Comparison of ENCODE assay signal across 10 cellular contexts in genomic region chr1:143735764-143736461, GRCh38.
A peak's percentile ranks its signal among the peaks of the same experiment; 100 is the strongest.
DNase-seq lines count a peak whose midpoint lies in the region; ATAC-seq, FAIRE-seq and TF ChIP-seq lines count a peak whose summit lies in the region.
"Had no signal": no experiment of that assay in that cellular context is flagged by ENCODE, and none has a peak within 500 bp of the region (broad histone marks: within the 10 kb centered on the region; RNA-seq: fewer than 3 reads in every experiment).

No MANE protein-coding gene starts in this region.

- H3K4me1 ChIP-seq in HUES48 (ENCODE audit: control insufficient read depth, insufficient read depth, low read length) (peaks cover 6% of the 10 kb centered on the region), ovary (ENCODE audit: insufficient read depth) (no peaks in the 10 kb centered on the region)
- H3K4me1 ChIP-seq: adrenal gland had no signal

- TF ChIP-seq CTCF in bronchial epithelial cell (IDR thresholded peaks at IDR 0.05; ENCODE audit: insufficient read depth, low read length, severe bottlenecking) (no peak), ovary (IDR thresholded peaks at IDR 0.05) (no peak)

- H3K27me3 ChIP-seq in HUES48 (ENCODE audit: control insufficient read depth, insufficient read depth, low read length) (no peaks in the 10 kb centered on the region; the same call in 1 of the 2 replicates), bronchial epithelial cell (ENCODE audit: control insufficient read depth, insufficient read depth, low read length) (no peaks in the 10 kb centered on the region), ovary (no peaks in the 10 kb centered on the region)
- H3K27me3 ChIP-seq: adrenal gland had no signal

- no peaks in the 10 kb centered on the region for H3K36me3 ChIP-seq in HUES48 (ENCODE audit: control insufficient read depth, insufficient read depth, low read length)
- no peaks in the 10 kb centered on the region for H3K36me3 ChIP-seq in bronchial epithelial cell (ENCODE audit: control insufficient read depth, insufficient read depth, low read length)
- H3K36me3 ChIP-seq in ovary: no peaks in the 10 kb centered on the region
- H3K36me3 ChIP-seq: adrenal gland had no signal

- no peak for ATAC-seq in HG02623 (IDR thresholded peaks at IDR 0.05; ENCODE audit: unreplicated experiment)
- no peak for ATAC-seq in HG03095 (IDR thresholded peaks at IDR 0.05; ENCODE audit: unreplicated experiment)
- no peak for ATAC-seq in GM18502 (IDR thresholded peaks at IDR 0.05; ENCODE audit: poor library complexity, unreplicated experiment)

- H3K9me3 ChIP-seq in HUES48 (ENCODE audit: control insufficient read depth, insufficient read depth, low read length) (no peaks in the 10 kb centered on the region), ovary (no peaks in the 10 kb centered on the region)
- H3K9me3 ChIP-seq: adrenal gland had no signal

- FAIRE-seq in bronchial epithelial cell (lab: Jason Lieb, UNC): no peak

- 32 to 52% (median 43%) methylated on average over 28 to 36 of the region's 36 CpGs for WGBS in ovary, 3 donors

- no peak for TF ChIP-seq EP300 in ovary (IDR thresholded peaks at IDR 0.05)

- intact Hi-C loops in ovary (cut with DNase I): no loop called here

- peak overlapping the region; percentile 74 for H3K9ac ChIP-seq in HUES48 (ENCODE audit: low read depth, low read length)

- no peak for TF ChIP-seq POLR2A in ovary (IDR thresholded peaks at IDR 0.05)

- H3K4me3 ChIP-seq in HUES48 (ENCODE audit: low read depth, low read length) (peak overlapping the region; percentile 88), bronchial epithelial cell (ENCODE audit: low read depth, low read length) (peak overlapping the region; percentile 1), ovary (no peak overlapping the region)

- peak overlapping the region; percentile 31 for H3K27ac ChIP-seq in HUES48 (ENCODE audit: low read depth, low read length)
- no peak overlapping the region for H3K27ac ChIP-seq in ovary

- DNase-seq in Ammon's horn (ENCODE audit: low spot score) (peak; percentile 29), bronchial epithelial cell (ENCODE audit: low read depth) (peak; percentile 23), lung microvascular endothelial cell (ENCODE audit: low read depth in 2 of 2) (peak; percentile 18 to 31), ovary (no peak)
- DNase-seq: T-helper 1 cell had no signal

Comparison
In these comparisons a context has a peak if more than half of its experiments do, and no peak if none do; other contexts are left out.
1. DNase-seq: peak in Ammon's horn (single experiment), bronchial epithelial cell (single experiment) and lung microvascular endothelial cell (2 of 2); none in ovary (0 of 5).